In genomic region chr22:49687333-49687732, GRCh38 we compare ENCODE assay signal across 24 cellular contexts.
"Had no signal": no experiment of that assay in that cellular context is flagged by ENCODE, and none has a peak within 500 bp of the region (broad histone marks: within the 10 kb centered on the region; RNA-seq: fewer than 3 reads in every experiment).

No MANE protein-coding gene starts in this region.

- H3K4me3 ChIP-seq: dorsolateral prefrontal cortex, gastrocnemius medialis, heart left ventricle, lower lobe of right lung, prostate gland, skin epidermis, thoracic aorta, tibial nerve, upper lobe of right lung, uterus had no signal

- H3K4me1 ChIP-seq: gastrocnemius medialis, heart left ventricle, lower lobe of right lung, parathyroid adenoma, prostate gland, tibial nerve, upper lobe of right lung, uterus had no signal

- H3K9me3 Mint-ChIP-seq: stimulated activated naive B cell treated with anti-CD40 and anti-IgM and Interleukin-4, amounts not matched to agents 10 μg/mL and 1 μg/mL and 100 μg/mL, for 72 hours; stimulated activated naive CD8-positive, alpha-beta T cell treated with anti-CD3 and anti-CD28 coated beads, Interleukin-15, Interleukin-2, amounts not matched to agents 100 ng/mL and 50 ng/mL, for 24 hours had no signal

- H3K27me3 Mint-ChIP-seq: stimulated activated naive CD8-positive, alpha-beta T cell treated with anti-CD3 and anti-CD28 coated beads, Interleukin-15, Interleukin-2, amounts not matched to agents 100 ng/mL and 50 ng/mL, for 24 hours had no signal

- H3K27ac ChIP-seq: dorsolateral prefrontal cortex, epithelial cell of prostate, gastrocnemius medialis, heart left ventricle, lower lobe of right lung, neutrophil, parathyroid adenoma, prostate gland, skin epidermis, thoracic aorta, tibial nerve, upper lobe of right lung, uterus had no signal

- DNase-seq: dorsolateral prefrontal cortex; effector CD4-positive, alpha-beta T cell; foreskin fibroblast; gastrocnemius medialis; heart left ventricle; hippocampal formation; left ventricle myocardium superior; lower lobe of right lung; naive thymus-derived CD8-positive, alpha-beta T cell; nephron progenitor cell; right cardiac atrium; stimulated activated CD4-positive, alpha-beta T cell treated with anti-CD3 and anti-CD28 coated beads, Interleukin-15, amount 100 ng/mL, for 24 hours; stimulated activated CD4-positive, alpha-beta T cell treated with anti-CD3 and anti-CD28 coated beads, Interleukin-2, amount 100 ng/mL, for 48 hours; stimulated activated naive B cell treated with anti-CD40 and anti-IgM and Interleukin-4, amounts not matched to agents 10 μg/mL and 1 μg/mL and 100 μg/mL, for 72 hours; upper lobe of right lung; uterus had no signal

- H3K9me3 ChIP-seq: gastrocnemius medialis, lower lobe of right lung, neutrophil, prostate gland, thoracic aorta, upper lobe of right lung, uterus had no signal

- H3K36me3 ChIP-seq: gastrocnemius medialis, heart left ventricle, lower lobe of right lung, neutrophil, prostate gland, thoracic aorta, tibial nerve, upper lobe of right lung, uterus had no signal

- H3K27ac Mint-ChIP-seq: naive thymus-derived CD8-positive, alpha-beta T cell; nephron progenitor cell; stimulated activated naive B cell treated with anti-CD40 and anti-IgM and Interleukin-4, amounts not matched to agents 10 μg/mL and 1 μg/mL and 100 μg/mL, for 72 hours; stimulated activated naive CD8-positive, alpha-beta T cell treated with anti-CD3 and anti-CD28 coated beads, Interleukin-15, Interleukin-2, amounts not matched to agents 100 ng/mL and 50 ng/mL, for 24 hours had no signal

- H3K36me3 Mint-ChIP-seq: naive thymus-derived CD8-positive, alpha-beta T cell; stimulated activated naive B cell treated with anti-CD40 and anti-IgM and Interleukin-4, amounts not matched to agents 10 μg/mL and 1 μg/mL and 100 μg/mL, for 72 hours had no signal

- H3K4me3 Mint-ChIP-seq: naive thymus-derived CD8-positive, alpha-beta T cell; nephron progenitor cell; stimulated activated naive B cell treated with anti-CD40 and anti-IgM and Interleukin-4, amounts not matched to agents 10 μg/mL and 1 μg/mL and 100 μg/mL, for 72 hours; stimulated activated naive CD8-positive, alpha-beta T cell treated with anti-CD3 and anti-CD28 coated beads, Interleukin-15, Interleukin-2, amounts not matched to agents 100 ng/mL and 50 ng/mL, for 24 hours had no signal
